In the genomic region with DNA sequence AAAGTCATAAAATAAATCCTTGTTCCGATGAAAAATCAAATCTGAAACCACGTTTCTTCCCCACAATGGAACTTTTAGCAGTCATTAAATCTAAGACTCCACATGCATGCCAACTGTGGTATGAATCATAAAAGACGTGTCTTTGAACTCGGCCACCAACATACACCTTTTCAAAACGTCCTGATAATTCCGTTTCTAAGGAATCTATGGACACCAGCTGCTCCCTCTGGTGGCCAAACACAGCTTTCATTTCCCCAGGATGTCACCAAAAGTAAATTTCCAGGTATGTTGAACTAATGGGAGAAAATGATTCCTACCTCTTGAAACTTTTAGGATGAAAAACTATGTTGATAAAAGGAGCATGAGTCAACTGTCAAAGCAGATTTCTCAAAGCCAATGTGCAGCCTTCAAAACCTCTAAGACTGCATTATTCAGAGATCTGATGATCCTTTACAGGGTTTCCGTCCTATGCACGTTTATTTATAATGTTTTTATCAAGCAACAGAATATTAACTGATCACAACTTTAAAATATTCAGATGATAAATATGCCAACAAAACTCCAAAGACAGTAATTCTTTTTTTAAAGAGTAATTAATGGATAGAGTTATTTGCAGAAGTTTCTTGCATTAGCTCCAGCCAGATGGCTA, we compare ENCODE assay signal across 8 cellular contexts.
DNase-seq lines count a peak whose midpoint lies in the region; ATAC-seq, FAIRE-seq and TF ChIP-seq lines count a peak whose summit lies in the region.

No MANE protein-coding gene starts in this region.

- in situ Hi-C loops in GM13976 (cut with MboI; ENCODE audit: low sequenced_read_pairs, unreplicated experiment) = no loop called here

- ATAC-seq in HG02678 (IDR thresholded peaks at IDR 0.05; ENCODE audit: unreplicated experiment) (no peak), GM18870 (IDR thresholded peaks at IDR 0.05; ENCODE audit: unreplicated experiment) (no peak)

- FAIRE-seq in RCC 7860 (lab: Jason Lieb, UNC) = peak; percentile 20

- peak; percentile 32 for DNase-seq in AG08396 (ENCODE audit: low spot score)
- no peak for DNase-seq in GM13976 (ENCODE audit: low spot score)
- peak; percentile 40 for DNase-seq in RCC 7860 (ENCODE audit: low spot score)
- peak; percentile 5 for DNase-seq in fibroblast of the conjunctiva (ENCODE audit: low read depth)
- peak; percentile 23 for DNase-seq in retina
- DNase-seq in NCI-H187 (lab: John Stamatoyannopoulos, UW) = no peak

- TF ChIP-seq CTCF in GM13976 (IDR thresholded peaks at IDR 0.05; ENCODE audit: borderline replicate concordance, control extremely low read depth, extremely low read depth, insufficient read depth, missing control alignments) = peak; percentile 26

Comparison
In these comparisons a context has a peak if more than half of its experiments do, and no peak if none do; other contexts are left out.
1. DNase-seq: peak in AG08396 (single experiment), RCC 7860 (single experiment), fibroblast of the conjunctiva (single experiment) and retina (single experiment); none in GM13976 (single experiment) and NCI-H187 (0 of 2).